Comparison of ENCODE assay signal across 23 cellular contexts in genomic region chr11:113514856-113515255, GRCh38. TPM values are rescaled to one million over a fixed set of nuclear protein-coding genes. Genes with fewer than 3 reads are reported as not detected.
DNase-seq lines count a peak whose midpoint lies in the region; ATAC-seq and TF ChIP-seq lines count a peak whose summit lies in the region.
"Had no signal": no experiment of that assay in that cellular context is flagged by ENCODE, and none has a peak within 500 bp of the region (broad histone marks: within the 10 kb centered on the region; RNA-seq: fewer than 3 reads in every experiment).

No MANE protein-coding gene starts in this region.

- intact Hi-C loops in mammary epithelial cell (cut with micrococcal nuclease), result no loop called here

- no peak overlapping the region for H3K4me2 ChIP-seq in mammary epithelial cell (ENCODE audit: insufficient read depth, low read depth, low read length)
- H3K4me2 ChIP-seq: PC-9 had no signal

- CTCF ChIA-PET in mammary epithelial cell (lab: Charles Lee; ENCODE audit: low non-redundant PET), result no interaction called here

- DNase-seq in HT1080 (ENCODE audit: low read depth), result peak; percentile 31
- peak; percentile 68 for DNase-seq in mammary epithelial cell
- DNase-seq in foreskin keratinocyte, result peak in 1 of 2 donors; percentile 32
- peak; percentile 23 for DNase-seq in ureter (ENCODE audit: low spot score)
- no peak for DNase-seq in H4 (ENCODE audit: low spot score)
- DNase-seq: Calu3, DND-41, H9, HFFc6, KBM-7, MM.1S, NCI-H1694 treated with DMSO at 0.1 percent for 48 hours, NCI-H2081, NCI-H2227 treated with DMSO at 0.1 percent for 48 hours, NCI-H774, PC-9, SHP77 had no signal

- H2AFZ ChIP-seq in mammary epithelial cell (ENCODE audit: low read depth, low read length), result peak overlapping the region; percentile 33
- H2AFZ ChIP-seq: PC-9 had no signal

- BruUV-seq in mammary epithelial cell (replicated peaks; lab: Mats Ljungman, UMichigan), result no TSS peak

- ATAC-seq in foreskin keratinocyte (peak; percentile 88), GM19351 (IDR thresholded peaks at IDR 0.05; ENCODE audit: unreplicated experiment) (no peak), GM19397 (IDR thresholded peaks at IDR 0.05; ENCODE audit: unreplicated experiment) (no peak)

- H3K36me3 ChIP-seq in mammary epithelial cell (ENCODE audit: insufficient read depth, low read length), result no peaks in the 10 kb centered on the region

- H3K9me3 ChIP-seq in mammary epithelial cell (replicated peaks; ENCODE audit: insufficient read depth, low read length), result no peaks in the 10 kb centered on the region

- peaks cover 25% of the 10 kb centered on the region for H3K4me1 ChIP-seq in mammary epithelial cell (ENCODE audit: insufficient read depth, low read length)
- H3K4me1 ChIP-seq in foreskin keratinocyte, result no peaks in the 10 kb centered on the region

- in situ Hi-C loops in mammary epithelial cell (cut with MboI; ENCODE audit: low sequenced_read_pairs in 2 of 2), result no loop called here

- WGBS in mammary epithelial cell (ENCODE audit: low coverage, missing lambda C conversion rate), result 0% methylated on average over 1 of the region's 2 CpGs

- H3K79me2 ChIP-seq in mammary epithelial cell (ENCODE audit: insufficient read depth, low read length), result no peaks in the 10 kb centered on the region

- H3K27ac ChIP-seq in mammary epithelial cell (ENCODE audit: insufficient read depth, low read depth, low read length) (peak overlapping the region; percentile 26), foreskin keratinocyte (no peak overlapping the region)
- H3K27ac ChIP-seq: PC-9 had no signal

- TF ChIP-seq CTCF in mammary epithelial cell (conservative IDR thresholded peaks at IDR 0.05 in 1 of 2, IDR thresholded peaks at IDR 0.05 in 1 of 2; ENCODE audit: extremely low read depth in 1 of 2, insufficient read depth in 1 of 2, low read depth in 1 of 2, low read length in 2 of 2) (no peak), foreskin keratinocyte (conservative IDR thresholded peaks at IDR 0.05) (no peak)

- H3K4me3 ChIP-seq in mammary epithelial cell (replicated peaks in 1 of 3; ENCODE audit: insufficient read depth in 1 of 3, low read depth in 2 of 3, low read length in 3 of 3), result no peak overlapping the region
- H3K4me3 ChIP-seq: PC-9 had no signal

- dilution Hi-C loops in mammary epithelial cell (cut with HindIII; ENCODE audit: low sequenced_read_pairs), result loop anchor here (5.0 kb wide), 3 partner anchors 63 to 198 kb away; partner anchors contain the start of gene ANKK1

- no peaks in the 10 kb centered on the region for H4K20me1 ChIP-seq in mammary epithelial cell (ENCODE audit: insufficient read depth, low read length)

- H3K27me3 ChIP-seq in mammary epithelial cell (ENCODE audit: insufficient read depth, low read length) (no peaks in the 10 kb centered on the region), foreskin keratinocyte (peaks cover 16% of the 10 kb centered on the region)

- no peak overlapping the region for H3K9ac ChIP-seq in mammary epithelial cell (ENCODE audit: insufficient read depth, low read length)

RNA-seq across cellular contexts. Expression of gene DRD2, which starts 39.7 kb away (rescaled TPM):
- total RNA-seq in HT1080 (2014; rRNA removed; shearing (Covaris generic)), result 0.37 and 1.6 TPM in 2 replicates
- polyA plus RNA-seq in HT1080 (2015; cell fraction: cytosol; rRNA removed), result 1.8 and 4.7 TPM in 2 replicates
- polyA plus RNA-seq in HT1080 (2015; cell fraction: nucleus; rRNA removed), result 2.0 and 6.2 TPM in 2 replicates
- total RNA-seq in mammary epithelial cell, result 1 to 10 TPM; 1.5 to 6.8 TPM
- 28.7 TPM for polyA plus RNA-seq in mammary epithelial cell
- 7.9 TPM for polyA minus RNA-seq in mammary epithelial cell
- total RNA-seq in foreskin keratinocyte, result 0.07 TPM in 2 replicates
- polyA plus RNA-seq in foreskin keratinocyte, result 0.03 and 0.08 TPM in 2 replicates
- 0.44 TPM for total RNA-seq in ureter
- 0.55 and 1.6 TPM in 2 replicates for total RNA-seq in H4 (2014; rRNA removed; shearing (Covaris generic))
- total RNA-seq: A172, HFFc6, NCI-H460, PC-9, SK-MEL-5 had no signal
- polyA plus RNA-seq: BJ had no signal
